In genomic region chr7:6164491-6164890, GRCh38 we compare ENCODE assay signal across 1 cellular context.
TF ChIP-seq lines count a peak whose summit lies in the region.

No MANE protein-coding gene starts in this region.

TF ChIP-seq in H1, 55 proteins besides CTCF, POLR2A, EP300 and RAD21 (continued from another document):
- TF ChIP-seq SIN3A (conservative IDR thresholded peaks at IDR 0.05 in 1 of 2, IDR thresholded peaks at IDR 0.05 in 1 of 2; ENCODE audit: low read depth in 1 of 2, low read length in 2 of 2) (no peak), MAX (IDR thresholded peaks at IDR 0.05) (0 out of 2 replicates have a peak, but pooled peaks have one; percentile 16), JUND (IDR thresholded peaks at IDR 0.05; ENCODE audit: low read length) (no peak), CHD7 (IDR thresholded peaks at IDR 0.05; ENCODE audit: insufficient replicate concordance, low read length) (no peak), CHD1 (IDR thresholded peaks at IDR 0.05; ENCODE audit: low read depth, low read length) (no peak), SP1 (IDR thresholded peaks at IDR 0.05; ENCODE audit: low read depth, low read length) (no peak), HDAC2 (IDR thresholded peaks at IDR 0.05; ENCODE audit: borderline replicate concordance in 1 of 2, low read depth in 2 of 2, low read length in 2 of 2) (no peak), RNF2 (IDR thresholded peaks at IDR 0.05; ENCODE audit: borderline replicate concordance, low read depth, low read length, missing control alignments, poor library complexity, severe bottlenecking) (no peak), SP4 (IDR thresholded peaks at IDR 0.05; ENCODE audit: low read length) (no peak), TAF7 (optimal IDR thresholded peaks at IDR 0.05; ENCODE audit: borderline replicate concordance, low read depth, low read length) (no peak), SP2 (IDR thresholded peaks at IDR 0.05; ENCODE audit: low read length) (no peak), GTF2F1 (IDR thresholded peaks at IDR 0.05; ENCODE audit: borderline replicate concordance, low read depth, low read length) (no peak), JUN (IDR thresholded peaks at IDR 0.05; ENCODE audit: low read depth, low read length) (no peak), BACH1 (IDR thresholded peaks at IDR 0.05; ENCODE audit: low read length) (peak; percentile 47; the same call in 1 of the 2 replicates), RXRA (IDR thresholded peaks at IDR 0.05; ENCODE audit: insufficient read depth, low read depth, low read length) (no peak)
- TF ChIP-seq, protein P1, sequence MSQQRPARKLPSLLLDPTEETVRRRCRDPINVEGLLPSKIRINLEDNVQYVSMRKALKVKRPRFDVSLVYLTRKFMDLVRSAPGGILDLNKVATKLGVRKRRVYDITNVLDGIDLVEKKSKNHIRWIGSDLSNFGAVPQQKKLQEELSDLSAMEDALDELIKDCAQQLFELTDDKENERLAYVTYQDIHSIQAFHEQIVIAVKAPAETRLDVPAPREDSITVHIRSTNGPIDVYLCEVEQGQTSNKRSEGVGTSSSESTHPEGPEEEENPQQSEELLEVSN (IDR thresholded peaks at IDR 0.05): no peak
